In the genomic region with DNA sequence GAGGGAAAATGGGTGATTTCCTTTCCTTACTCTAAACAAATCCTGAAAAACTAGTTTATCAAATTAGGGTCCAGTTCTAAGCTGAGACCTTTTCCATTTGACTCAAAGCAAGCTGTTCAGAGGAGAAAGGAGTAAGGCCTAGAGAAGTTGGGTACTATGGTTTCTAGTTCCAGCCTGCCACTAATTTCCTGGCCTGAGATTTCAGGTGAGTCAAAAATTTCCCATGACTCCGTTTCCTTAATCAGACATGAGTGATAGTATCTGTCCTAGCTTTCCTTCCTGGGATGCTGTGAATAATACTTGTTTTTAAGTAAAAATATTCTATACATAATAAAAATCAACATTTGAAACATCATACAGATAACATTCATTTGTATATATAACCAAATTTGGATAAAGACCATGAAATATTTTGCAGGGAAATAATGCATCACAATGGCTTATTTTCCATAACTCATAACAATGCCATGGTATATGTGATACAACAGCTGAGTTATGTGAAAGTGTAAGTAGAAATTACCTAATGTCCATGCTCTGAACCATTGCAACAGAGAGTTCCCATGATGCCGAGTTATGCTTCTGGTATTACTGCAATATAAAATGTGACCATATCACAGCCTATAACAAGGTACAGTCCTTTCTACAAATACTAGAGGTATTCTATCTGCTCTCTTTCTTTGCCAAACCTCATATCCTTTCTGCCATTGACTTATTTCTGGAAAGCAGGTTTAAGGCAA, we compare ENCODE assay signal across 12 cellular contexts.
A peak's percentile ranks its signal among the peaks of the same experiment; 100 is the strongest.
DNase-seq lines count a peak whose midpoint lies in the region; ATAC-seq, FAIRE-seq and TF ChIP-seq lines count a peak whose summit lies in the region.
"Had no signal": no experiment of that assay in that cellular context is flagged by ENCODE, and none has a peak within 500 bp of the region (broad histone marks: within the 10 kb centered on the region; RNA-seq: fewer than 3 reads in every experiment).

No MANE protein-coding gene starts in this region.

- DNase-seq in activated naive CD4-positive, alpha-beta T cell treated with anti-CD3 and anti-CD28 coated beads, Interleukin-2, amount 50 U/mL, for 72 hours (ENCODE audit: low spot score in 2 of 2), result no peak
- no peak for DNase-seq in activated naive CD4-positive, alpha-beta T cell (lab: John Stamatoyannopoulos, UW)
- DNase-seq in D721Med (ENCODE audit: insufficient read length, low spot score), result no peak
- no peak for DNase-seq in DMS 273 (lab: John Stamatoyannopoulos, UW; ENCODE audit: unreplicated experiment)
- no peak for DNase-seq in NCI-H1105 treated with DMSO at 0.1 percent for 48 hours (lab: John Stamatoyannopoulos, UW)
- DNase-seq: NCI-H1930 had no signal

- peaks cover 45% of the 10 kb centered on the region for H3K4me1 Mint-ChIP-seq in nephron
- H3K4me1 Mint-ChIP-seq: memory B cell had no signal

- H3K36me3 Mint-ChIP-seq in activated naive CD4-positive, alpha-beta T cell treated with anti-CD3 and anti-CD28 coated beads, Interleukin-2, amount 50 U/mL, for 72 hours, result no peaks in the 10 kb centered on the region
- no peaks in the 10 kb centered on the region for H3K36me3 Mint-ChIP-seq in nephron (ENCODE audit: low read depth)
- H3K36me3 Mint-ChIP-seq: memory B cell had no signal

- no peaks in the 10 kb centered on the region for H3K27me3 Mint-ChIP-seq in nephron (ENCODE audit: low read depth)

- H3K27ac Mint-ChIP-seq in activated naive CD4-positive, alpha-beta T cell treated with anti-CD3 and anti-CD28 coated beads, Interleukin-2, amount 50 U/mL, for 72 hours, result peak overlapping the region in 1 of 2 donors; percentile 87
- H3K27ac Mint-ChIP-seq in nephron, result peak overlapping the region in 2 of 3 experiments; percentile 88 to 98
- H3K27ac Mint-ChIP-seq: memory B cell had no signal

- peak; percentile 29 to 51 for ATAC-seq in activated naive CD4-positive, alpha-beta T cell treated with anti-CD3 and anti-CD28 coated beads, Interleukin-2, amount 50 U/mL, for 72 hours
- ATAC-seq in HG02571 (IDR thresholded peaks at IDR 0.05; ENCODE audit: unreplicated experiment), result peak; percentile 84
- ATAC-seq in HG03520 (IDR thresholded peaks at IDR 0.05; ENCODE audit: unreplicated experiment), result peak; percentile 88
- ATAC-seq: esophagus mucosa had no signal

- TF ChIP-seq CTCF in nephron (IDR thresholded peaks at IDR 0.05; ENCODE audit: unreplicated experiment in 3 of 3), result no peak
- no peak for TF ChIP-seq CTCF in D721Med (IDR thresholded peaks at IDR 0.05; ENCODE audit: insufficient read depth, missing control alignments)

- H3K4me3 Mint-ChIP-seq in nephron, result no peak overlapping the region
- H3K4me3 Mint-ChIP-seq: memory B cell had no signal

- FAIRE-seq in D721Med (lab: Jason Lieb, UNC), result no peak
- FAIRE-seq: astrocyte had no signal

- peaks cover 0 to 4% of the 10 kb centered on the region in 2 donors for H3K9me3 Mint-ChIP-seq in activated naive CD4-positive, alpha-beta T cell treated with anti-CD3 and anti-CD28 coated beads, Interleukin-2, amount 50 U/mL, for 72 hours
- H3K9me3 Mint-ChIP-seq in nephron, result no peaks in the 10 kb centered on the region
- H3K9me3 Mint-ChIP-seq: memory B cell had no signal
